19 cellular contexts compared by ENCODE assay signal in genomic region chr1:234540404-234540762, GRCh38.
DNase-seq lines count a peak whose midpoint lies in the region; ATAC-seq and TF ChIP-seq lines count a peak whose summit lies in the region.
"Had no signal": no experiment of that assay in that cellular context is flagged by ENCODE, and none has a peak within 500 bp of the region (broad histone marks: within the 10 kb centered on the region; RNA-seq: fewer than 3 reads in every experiment).

No MANE protein-coding gene starts in this region.

- no peak overlapping the region for H3K14ac ChIP-seq in mesenchymal stem cell (ENCODE audit: low read length in 2 of 2)

- peak overlapping the region; percentile 9 to 25 for H3K18ac ChIP-seq in mesenchymal stem cell (ENCODE audit: low read depth in 1 of 2, low read length in 2 of 2)

- intact Hi-C loops in Right ventricle myocardium inferior (cut with DNase I) = loop anchor here (5.0 kb wide), 1 partner anchor 42 kb away; no protein-coding TSS in a partner anchor

- no peak overlapping the region for H4K8ac ChIP-seq in mesenchymal stem cell (ENCODE audit: low read length)

- no peak overlapping the region for H2AK5ac ChIP-seq in mesenchymal stem cell (ENCODE audit: low read length, severe bottlenecking)

- no peak overlapping the region for H2BK15ac ChIP-seq in mesenchymal stem cell (ENCODE audit: low read depth, poor library complexity, severe bottlenecking)

- H3K9ac ChIP-seq in mesenchymal stem cell (ENCODE audit: low read length) = no peak overlapping the region
- H3K9ac ChIP-seq: neural progenitor cell had no signal

- H3K9me3 ChIP-seq in right atrium auricular region (no peaks in the 10 kb centered on the region), mesenchymal stem cell (ENCODE audit: control insufficient read depth, low read length) (no peaks in the 10 kb centered on the region)
- H3K9me3 ChIP-seq: body of pancreas, SJCRH30 had no signal

- no peak overlapping the region for H3K4me2 ChIP-seq in mesenchymal stem cell (ENCODE audit: low read length, poor library complexity, severe bottlenecking)
- H3K4me2 ChIP-seq: neural progenitor cell had no signal

- no peak overlapping the region for H3K4me3 ChIP-seq in right atrium auricular region
- no peak overlapping the region for H3K4me3 ChIP-seq in mesenchymal stem cell (ENCODE audit: insufficient read depth in 1 of 2, low read depth in 1 of 2, low read length in 2 of 2)
- no peak overlapping the region for H3K4me3 ChIP-seq in skin epidermis
- H3K4me3 ChIP-seq: body of pancreas, neural progenitor cell, SJCRH30 had no signal

- H3K27me3 ChIP-seq in right atrium auricular region (no peaks in the 10 kb centered on the region), mesenchymal stem cell (ENCODE audit: control insufficient read depth in 1 of 2, insufficient read depth in 1 of 2, low read length in 2 of 2) (peaks cover 0 to 5% of the 10 kb centered on the region in 2 experiments)
- H3K27me3 ChIP-seq: body of pancreas, neural progenitor cell, SJCRH30 had no signal

- TF ChIP-seq POLR2A in erythroblast (IDR thresholded peaks at IDR 0.05; ENCODE audit: low read length) = no peak

- peak overlapping the region in 1 of 2 experiments; percentile 23 for H2BK12ac ChIP-seq in mesenchymal stem cell (ENCODE audit: low read length in 2 of 2)

- H2BK5ac ChIP-seq in mesenchymal stem cell (ENCODE audit: low read depth, low read length, poor library complexity, severe bottlenecking) = no peak overlapping the region

- H3K23ac ChIP-seq in mesenchymal stem cell (ENCODE audit: low read length in 2 of 2) = no peak overlapping the region

- DNase-seq in right atrium auricular region (ENCODE audit: low spot score) = peak; percentile 54
- no peak for DNase-seq in Right ventricle myocardium inferior (ENCODE audit: missing footprints)
- no peak for DNase-seq in mesenchymal stem cell
- DNase-seq in NCI-H748 treated with DMSO at 0.1 percent for 48 hours (lab: John Stamatoyannopoulos, UW) = no peak
- no peak for DNase-seq in stimulated activated naive CD4-positive, alpha-beta T cell treated with Interleukin-2 at 50 U/mL for 16 hours (lab: John Stamatoyannopoulos, UW)
- DNase-seq in DMS53 (lab: John Stamatoyannopoulos, UW) = no peak
- no peak for DNase-seq in erythroblast (lab: John Stamatoyannopoulos, UW)
- DNase-seq: activated CD4-positive, alpha-beta T cell treated with anti-CD3 and anti-CD28 coated beads for 4 hours; activated naive CD8-positive, alpha-beta T cell treated with anti-CD3 and anti-CD28 coated beads, Interleukin-2, amount 10 ng/mL, durations not matched to agents 7 days and 5 days; body of pancreas; C1 segment of cervical spinal cord; foreskin fibroblast; NCI-H1092; NCI-H1930; NCI-H2227 treated with DMSO at 0.1 percent for 48 hours; PC-3; SJCRH30 had no signal

- H3K4me1 ChIP-seq in right atrium auricular region (peaks cover 0 to 98% of the 10 kb centered on the region in 2 donors), mesenchymal stem cell (ENCODE audit: control insufficient read depth, insufficient read depth, low read depth, low read length) (peaks cover 22% of the 10 kb centered on the region)

- no peaks in the 10 kb centered on the region for H3K36me3 ChIP-seq in right atrium auricular region
- no peaks in the 10 kb centered on the region for H3K36me3 ChIP-seq in mesenchymal stem cell (ENCODE audit: control insufficient read depth in 1 of 2, insufficient read depth in 2 of 2, low read depth in 1 of 2, low read length in 2 of 2)
- H3K36me3 ChIP-seq: neural progenitor cell, SJCRH30 had no signal

- 97% methylated on average over 5 of the region's 5 CpGs for WGBS in mesenchymal stem cell

- no peak for TF ChIP-seq CTCF in right atrium auricular region (IDR thresholded peaks at IDR 0.05)

- H2BK120ac ChIP-seq in mesenchymal stem cell (ENCODE audit: low read depth, low read length) = no peak overlapping the region

- H3K4ac ChIP-seq in mesenchymal stem cell (ENCODE audit: low read depth in 1 of 2, low read length in 2 of 2) = no peak overlapping the region

- no peak for ATAC-seq in Right ventricle myocardium inferior
- ATAC-seq: body of pancreas, PC-3 had no signal

- H3K79me1 ChIP-seq in mesenchymal stem cell (replicated peaks; ENCODE audit: low read length, poor library complexity, severe bottlenecking) = no peaks in the 10 kb centered on the region

- H4K91ac ChIP-seq in mesenchymal stem cell (ENCODE audit: low read length) = peak overlapping the region; percentile 52

- H2AFZ ChIP-seq in mesenchymal stem cell (ENCODE audit: low read depth, low read length) = no peak overlapping the region
- H2AFZ ChIP-seq: neural progenitor cell had no signal

- H3K27ac ChIP-seq in right atrium auricular region = peak overlapping the region; percentile 97 to 99
- H3K27ac ChIP-seq in mesenchymal stem cell (ENCODE audit: low read length, poor library complexity, severe bottlenecking) = no peak overlapping the region
- peak overlapping the region in 17 of 21 experiments; percentile 16 to 98 (median 86) for H3K27ac ChIP-seq in skin epidermis
- H3K27ac ChIP-seq: body of pancreas, neural progenitor cell, SJCRH30 had no signal
